Comparison of ENCODE assay signal across 18 cellular contexts in genomic region chr16:65537336-65537735, GRCh38.
A peak's percentile ranks its signal among the peaks of the same experiment; 100 is the strongest.
DNase-seq lines count a peak whose midpoint lies in the region; FAIRE-seq and TF ChIP-seq lines count a peak whose summit lies in the region.
"Had no signal": no experiment of that assay in that cellular context is flagged by ENCODE, and none has a peak within 500 bp of the region (broad histone marks: within the 10 kb centered on the region; RNA-seq: fewer than 3 reads in every experiment).

No MANE protein-coding gene starts in this region.

- no peaks in the 10 kb centered on the region for H3F3A ChIP-seq in smooth muscle cell (ENCODE audit: low read depth)
- H3F3A ChIP-seq in MM.1S (ENCODE audit: insufficient read depth, low read length): no peaks in the 10 kb centered on the region

- no peak overlapping the region for H3K4me3 Mint-ChIP-seq in astrocyte (ENCODE audit: unreplicated experiment)
- H3K4me3 Mint-ChIP-seq: CD4-positive, alpha-beta T cell; IgD-negative memory B cell had no signal

- no peaks in the 10 kb centered on the region for H3K9me3 Mint-ChIP-seq in astrocyte (ENCODE audit: unreplicated experiment)

- peaks cover 18% of the 10 kb centered on the region for H3K4me1 Mint-ChIP-seq in astrocyte (ENCODE audit: low read depth, unreplicated experiment)

- no peak overlapping the region for H3K27ac Mint-ChIP-seq in astrocyte (ENCODE audit: unreplicated experiment)
- H3K27ac Mint-ChIP-seq: CD4-positive, alpha-beta T cell; IgD-negative memory B cell had no signal

- WGBS in smooth muscle cell (ENCODE audit: low lambda C conversion rate): 39% methylated on average over 1 of the region's 1 CpG
- WGBS in tibial nerve, 2 donors: 48 to 80% methylated on average over 1 of the region's 1 CpG

- H3K27ac ChIP-seq in astrocyte (ENCODE audit: low read depth, low read length) (no peak overlapping the region), smooth muscle cell (ENCODE audit: low read depth) (peak overlapping the region; percentile 45), MM.1S (ENCODE audit: low read length) (no peak overlapping the region), tibial nerve (no peak overlapping the region)
- H3K27ac ChIP-seq: C4-2B had no signal

- H3K4me2 ChIP-seq in astrocyte (ENCODE audit: low read length) (no peak overlapping the region), smooth muscle cell (peak overlapping the region; percentile 29), MM.1S (ENCODE audit: low read depth, low read length) (no peak overlapping the region)

- H3K4me1 ChIP-seq in astrocyte (ENCODE audit: insufficient read depth, low read length) (peaks cover 16% of the 10 kb centered on the region), smooth muscle cell (ENCODE audit: low read depth) (peaks cover 9% of the 10 kb centered on the region), MM.1S (ENCODE audit: low read length) (no peaks in the 10 kb centered on the region), tibial nerve (no peaks in the 10 kb centered on the region)
- H3K4me1 ChIP-seq: Caco-2, HAP-1 had no signal

- H3K36me3 ChIP-seq in astrocyte (ENCODE audit: insufficient read depth, low read length) (no peaks in the 10 kb centered on the region), smooth muscle cell (ENCODE audit: low read depth) (no peaks in the 10 kb centered on the region), MM.1S (replicated peaks; ENCODE audit: insufficient read depth, low read length) (no peaks in the 10 kb centered on the region), tibial nerve (no peaks in the 10 kb centered on the region)
- H3K36me3 ChIP-seq: HAP-1 had no signal

- DNase-seq in AG10803 (ENCODE audit: low read depth) (peak; percentile 58), astrocyte (ENCODE audit: low read depth) (no peak), fibroblast of mammary gland (ENCODE audit: low read depth) (peak; percentile 42), smooth muscle cell (lab: John Stamatoyannopoulos, UW; ENCODE audit: unreplicated experiment) (no peak), MM.1S (no peak), kidney tubule cell (ENCODE audit: low spot score) (no peak), tibial nerve (ENCODE audit: low spot score in 2 of 2) (no peak)
- DNase-seq: AML-193; Caco-2; CD4-positive, alpha-beta T cell had no signal

- H3K4me3 ChIP-seq in AG10803 (ENCODE audit: low read length) (no peak overlapping the region), astrocyte (ENCODE audit: insufficient read depth, low read depth, low read length) (no peak overlapping the region), fibroblast of mammary gland (ENCODE audit: control insufficient read depth, low read depth, low read length) (no peak overlapping the region), smooth muscle cell (no peak overlapping the region), MM.1S (ENCODE audit: low read length) (no peak overlapping the region), tibial nerve (no peak overlapping the region)
- H3K4me3 ChIP-seq: HAP-1 had no signal

- no peak for TF ChIP-seq EP300 in tibial nerve (IDR thresholded peaks at IDR 0.05)

- no peaks in the 10 kb centered on the region for H4K20me1 ChIP-seq in astrocyte (ENCODE audit: insufficient read depth, low read length)
- no peaks in the 10 kb centered on the region for H4K20me1 ChIP-seq in smooth muscle cell (ENCODE audit: low read depth)
- H4K20me1 ChIP-seq in MM.1S (ENCODE audit: insufficient read depth, low read length): no peaks in the 10 kb centered on the region

- no peak for TF ChIP-seq POLR2A in tibial nerve (IDR thresholded peaks at IDR 0.05)

- no peaks in the 10 kb centered on the region for H3K9me3 ChIP-seq in astrocyte (ENCODE audit: insufficient read depth, low read depth, low read length)
- no peaks in the 10 kb centered on the region for H3K9me3 ChIP-seq in smooth muscle cell (replicated peaks; ENCODE audit: low read depth)
- H3K9me3 ChIP-seq in MM.1S (replicated peaks; ENCODE audit: insufficient read depth, low read length): no peaks in the 10 kb centered on the region
- no peaks in the 10 kb centered on the region for H3K9me3 ChIP-seq in tibial nerve
- H3K9me3 ChIP-seq: Caco-2, HAP-1 had no signal

- H3K79me2 ChIP-seq in astrocyte (ENCODE audit: insufficient read depth, low read length) (no peaks in the 10 kb centered on the region), smooth muscle cell (ENCODE audit: low read depth) (no peaks in the 10 kb centered on the region), MM.1S (ENCODE audit: low read length) (no peaks in the 10 kb centered on the region)

- no peaks in the 10 kb centered on the region for H3K27me3 ChIP-seq in astrocyte (ENCODE audit: insufficient read depth, low read length)
- no peaks in the 10 kb centered on the region for H3K27me3 ChIP-seq in smooth muscle cell (ENCODE audit: low read depth)
- H3K27me3 ChIP-seq in MM.1S (replicated peaks; ENCODE audit: insufficient read depth, low read length): no peaks in the 10 kb centered on the region
- H3K27me3 ChIP-seq in tibial nerve: no peaks in the 10 kb centered on the region

- H2AFZ ChIP-seq in astrocyte (ENCODE audit: low read depth, low read length) (no peak overlapping the region), smooth muscle cell (ENCODE audit: low read depth) (no peak overlapping the region), MM.1S (ENCODE audit: low read length) (no peak overlapping the region)

- TF ChIP-seq CTCF in AG10803 (conservative IDR thresholded peaks at IDR 0.05; ENCODE audit: low read length): no peak
- no peak for TF ChIP-seq CTCF in astrocyte (IDR thresholded peaks at IDR 0.05; ENCODE audit: insufficient read depth, low read depth, low read length)
- TF ChIP-seq CTCF in fibroblast of mammary gland (conservative IDR thresholded peaks at IDR 0.05; ENCODE audit: control insufficient read depth, insufficient read depth, low read depth, low read length): no peak
- TF ChIP-seq CTCF in smooth muscle cell (IDR thresholded peaks at IDR 0.05; ENCODE audit: borderline replicate concordance, insufficient read depth, poor library complexity, severe bottlenecking): no peak
- no peak for TF ChIP-seq CTCF in MM.1S (IDR thresholded peaks at IDR 0.05; ENCODE audit: low read length)
- no peak for TF ChIP-seq CTCF in tibial nerve (IDR thresholded peaks at IDR 0.05)

- H3K36me3 Mint-ChIP-seq in astrocyte (ENCODE audit: low read depth, unreplicated experiment): no peaks in the 10 kb centered on the region
- H3K36me3 Mint-ChIP-seq: IgD-negative memory B cell had no signal

- H3K9me2 ChIP-seq in MM.1S (replicated peaks; ENCODE audit: insufficient read depth, low read length): no peaks in the 10 kb centered on the region

- H3K9ac ChIP-seq in astrocyte (ENCODE audit: low read length) (no peak overlapping the region), smooth muscle cell (ENCODE audit: low read depth) (no peak overlapping the region), MM.1S (ENCODE audit: low read length) (no peak overlapping the region)

- FAIRE-seq in astrocyte (lab: Jason Lieb, UNC): peak; percentile 54
- FAIRE-seq: D721Med, G401.6, GM12891, GM19239, HepG2 had no signal

- H3K27me3 Mint-ChIP-seq in astrocyte (ENCODE audit: low read depth, unreplicated experiment): no peaks in the 10 kb centered on the region
- H3K27me3 Mint-ChIP-seq: CD4-positive, alpha-beta T cell; IgD-negative memory B cell had no signal

Comparison
In these comparisons a context has a peak if more than half of its experiments do, and no peak if none do; other contexts are left out.
1. DNase-seq: peak in AG10803 (single experiment) and fibroblast of mammary gland (single experiment); none in astrocyte (single experiment), smooth muscle cell (single experiment), MM.1S (single experiment), kidney tubule cell (single experiment) and tibial nerve (0 of 2).